Comparison of ENCODE assay signal across 37 cellular contexts in genomic region chr2:235224410-235224809, GRCh38.
"Had no signal": no experiment of that assay in that cellular context is flagged by ENCODE, and none has a peak within 500 bp of the region (broad histone marks: within the 10 kb centered on the region; RNA-seq: fewer than 3 reads in every experiment).

No MANE protein-coding gene starts in this region.

- ATAC-seq: activated CD4-positive, alpha-beta T cell treated with anti-CD3 and anti-CD28 coated beads for 36 hours; activated CD4-positive, CD25-positive, alpha-beta regulatory T cell treated with anti-CD3 and anti-CD28 coated beads, Interleukin-2, amount 50 U/mL, for 24 hours; activated CD8-positive, alpha-beta memory T cell treated with anti-CD3 and anti-CD28 coated beads, Interleukin-2, amount 10 ng/mL, durations not matched to agents 7 days and 5 days; activated CD8-positive, alpha-beta T cell treated with anti-CD3 and anti-CD28 coated beads, Interleukin-2, amount 10 ng/mL, durations not matched to agents 7 days and 5 days; activated naive CD4-positive, alpha-beta T cell treated with anti-CD3 and anti-CD28 coated beads, Interleukin-2, amount 50 U/mL, for 72 hours; body of pancreas; WTC11 had no signal

- H3K4me1 ChIP-seq: adrenal gland, body of pancreas, breast epithelium had no signal

- H3K27me3 Mint-ChIP-seq: activated CD4-positive, alpha-beta memory T cell treated with anti-CD3 and anti-CD28 coated beads, Interleukin-2, amount 10 ng/mL, durations not matched to agents 7 days and 5 days had no signal

- H3K9me3 ChIP-seq: adrenal gland, body of pancreas, breast epithelium had no signal

- H3K27ac Mint-ChIP-seq: activated CD4-positive, alpha-beta memory T cell treated with anti-CD3 and anti-CD28 coated beads, Interleukin-2, amount 10 ng/mL, durations not matched to agents 7 days and 5 days; activated CD4-positive, alpha-beta T cell treated with anti-CD3 and anti-CD28 coated beads for 36 hours; activated CD4-positive, alpha-beta T cell treated with anti-CD3 and anti-CD28 coated beads, Interleukin-2, amount 10 ng/mL, durations not matched to agents 7 days and 5 days; activated CD8-positive, alpha-beta memory T cell treated with anti-CD3 and anti-CD28 coated beads, Interleukin-2, amount 10 ng/mL, durations not matched to agents 7 days and 5 days; activated CD8-positive, alpha-beta T cell treated with anti-CD3 and anti-CD28 coated beads, Interleukin-2, amount 10 ng/mL, durations not matched to agents 7 days and 5 days; activated naive CD4-positive, alpha-beta T cell treated with anti-CD3 and anti-CD28 coated beads for 36 hours; activated naive CD4-positive, alpha-beta T cell treated with anti-CD3 and anti-CD28 coated beads, Interleukin-2, amount 50 U/mL, for 72 hours; activated naive CD8-positive, alpha-beta T cell treated with anti-CD3 and anti-CD28 coated beads for 36 hours; activated T-cell treated with anti-CD3 and anti-CD28 coated beads, Interleukin-2, amount 50 U/mL, for 24 hours; activated T-helper 2 cell treated with anti-CD3 and anti-CD28 coated beads, Interferon-gamma antibody, Interleukin-2, Interleukin-4, amounts not matched to agents 10 μg/mL and 5 μg/mL and 100 μg/mL, durations not matched to agents 14 hours and 24 hours and 36 hours; T-helper 1 cell treated with Interleukin-12 subunit alpha and Interleukin-12 subunit beta and Interleukin-4 antibody, amounts not matched to agents 30 μg/mL and 1 μg/mL, for 36 hours; T-helper 2 cell treated with Interferon-gamma antibody and Interleukin-4, amounts not matched to agents 5 μg/mL and 100 μg/mL, for 36 hours; WTC11 had no signal

- DNase-seq: activated CD4-positive, alpha-beta memory T cell treated with anti-CD3 and anti-CD28 coated beads, Interleukin-2, amount 10 ng/mL, durations not matched to agents 7 days and 5 days; activated CD4-positive, alpha-beta T cell treated with anti-CD3 and anti-CD28 coated beads for 1 hour; activated CD4-positive, alpha-beta T cell treated with anti-CD3 and anti-CD28 coated beads for 36 hours; activated CD4-positive, alpha-beta T cell treated with anti-CD3 and anti-CD28 coated beads for 48 hours; activated CD4-positive, alpha-beta T cell treated with anti-CD3 and anti-CD28 coated beads, Interleukin-2, amount 10 ng/mL, durations not matched to agents 7 days and 5 days; activated CD4-positive, alpha-beta T cell treated with anti-CD3 and anti-CD28 coated beads, Interleukin-2, amount 50 U/mL, for 48 hours; activated CD4-positive, CD25-positive, alpha-beta regulatory T cell; activated CD8-positive, alpha-beta memory T cell treated with anti-CD3 and anti-CD28 coated beads for 24 hours; activated CD8-positive, alpha-beta memory T cell treated with anti-CD3 and anti-CD28 coated beads, Interleukin-2, amount 10 ng/mL, durations not matched to agents 7 days and 5 days; activated CD8-positive, alpha-beta memory T cell treated with anti-CD3 and anti-CD28 coated beads, Interleukin-2, amount 50 U/mL, for 48 hours; activated CD8-positive, alpha-beta T cell treated with anti-CD3 and anti-CD28 coated beads, Interleukin-2, amount 10 ng/mL, durations not matched to agents 7 days and 5 days; activated effector memory CD4-positive, alpha-beta T cell treated with Interleukin-2 at 50 U/mL for 16 hours; activated gamma-delta T cell; activated naive CD4-positive, alpha-beta T cell treated with anti-CD3 and anti-CD28 coated beads for 36 hours; activated naive CD4-positive, alpha-beta T cell treated with anti-CD3 and anti-CD28 coated beads, Interleukin-2, amount 50 U/mL, for 16 hours; activated naive CD8-positive, alpha-beta T cell treated with anti-CD3 and anti-CD28 coated beads for 36 hours; activated T-cell treated with anti-CD3 and anti-CD28 coated beads, Interleukin-2, amount 50 U/mL, for 24 hours; activated T-cell treated with anti-CD3 and anti-CD28 coated beads, Interleukin-2, amount 50 U/mL, for 48 hours; amniotic stem cell; aorta; body of pancreas; brain microvascular endothelial cell; central memory CD4-positive, alpha-beta T cell; T-helper 1 cell; T-helper 2 cell; T-helper 9 cell; WERI-Rb-1 had no signal

- FAIRE-seq: astrocyte, TTC549 had no signal

- H3K4me3 Mint-ChIP-seq: activated CD4-positive, alpha-beta memory T cell treated with anti-CD3 and anti-CD28 coated beads, Interleukin-2, amount 10 ng/mL, durations not matched to agents 7 days and 5 days; activated CD4-positive, alpha-beta T cell treated with anti-CD3 and anti-CD28 coated beads for 36 hours; activated CD4-positive, alpha-beta T cell treated with anti-CD3 and anti-CD28 coated beads, Interleukin-2, amount 10 ng/mL, durations not matched to agents 7 days and 5 days; activated CD8-positive, alpha-beta memory T cell treated with anti-CD3 and anti-CD28 coated beads, Interleukin-2, amount 10 ng/mL, durations not matched to agents 7 days and 5 days; activated CD8-positive, alpha-beta T cell treated with anti-CD3 and anti-CD28 coated beads, Interleukin-2, amount 10 ng/mL, durations not matched to agents 7 days and 5 days; activated naive CD4-positive, alpha-beta T cell treated with anti-CD3 and anti-CD28 coated beads for 36 hours; activated naive CD8-positive, alpha-beta T cell treated with anti-CD3 and anti-CD28 coated beads for 36 hours; activated T-cell treated with anti-CD3 and anti-CD28 coated beads, Interleukin-2, amount 50 U/mL, for 24 hours; T-helper 1 cell treated with Interleukin-12 subunit alpha and Interleukin-12 subunit beta and Interleukin-4 antibody, amounts not matched to agents 30 μg/mL and 1 μg/mL, for 36 hours; T-helper 2 cell treated with Interferon-gamma antibody and Interleukin-4, amounts not matched to agents 5 μg/mL and 100 μg/mL, for 36 hours; WTC11 had no signal

- H3K27ac ChIP-seq: adrenal gland, body of pancreas, brain microvascular endothelial cell, breast epithelium, WERI-Rb-1 had no signal

- H3K36me3 ChIP-seq: adrenal gland, brain microvascular endothelial cell, breast epithelium, WERI-Rb-1 had no signal

- H3K4me1 Mint-ChIP-seq: activated CD4-positive, alpha-beta memory T cell treated with anti-CD3 and anti-CD28 coated beads, Interleukin-2, amount 10 ng/mL, durations not matched to agents 7 days and 5 days; activated CD4-positive, alpha-beta T cell treated with anti-CD3 and anti-CD28 coated beads for 36 hours; activated CD4-positive, alpha-beta T cell treated with anti-CD3 and anti-CD28 coated beads, Interleukin-2, amount 10 ng/mL, durations not matched to agents 7 days and 5 days; activated CD8-positive, alpha-beta memory T cell treated with anti-CD3 and anti-CD28 coated beads, Interleukin-2, amount 10 ng/mL, durations not matched to agents 7 days and 5 days; activated naive CD8-positive, alpha-beta T cell treated with anti-CD3 and anti-CD28 coated beads for 36 hours; WTC11 had no signal

- H3K4me3 ChIP-seq: adrenal gland, body of pancreas, breast epithelium had no signal

- H3K36me3 Mint-ChIP-seq: activated CD8-positive, alpha-beta memory T cell treated with anti-CD3 and anti-CD28 coated beads, Interleukin-2, amount 10 ng/mL, durations not matched to agents 7 days and 5 days; activated naive CD4-positive, alpha-beta T cell treated with anti-CD3 and anti-CD28 coated beads, Interleukin-2, amount 50 U/mL, for 72 hours; activated naive CD8-positive, alpha-beta T cell treated with anti-CD3 and anti-CD28 coated beads for 36 hours; WTC11 had no signal

- H3K9me3 Mint-ChIP-seq: activated CD4-positive, alpha-beta memory T cell treated with anti-CD3 and anti-CD28 coated beads, Interleukin-2, amount 10 ng/mL, durations not matched to agents 7 days and 5 days; activated CD4-positive, alpha-beta T cell treated with anti-CD3 and anti-CD28 coated beads, Interleukin-2, amount 10 ng/mL, durations not matched to agents 7 days and 5 days; activated naive CD4-positive, alpha-beta T cell treated with anti-CD3 and anti-CD28 coated beads for 36 hours; activated naive CD4-positive, alpha-beta T cell treated with anti-CD3 and anti-CD28 coated beads, Interleukin-2, amount 50 U/mL, for 72 hours; activated naive CD8-positive, alpha-beta T cell treated with anti-CD3 and anti-CD28 coated beads for 36 hours; activated T-cell treated with anti-CD3 and anti-CD28 coated beads, Interleukin-2, amount 50 U/mL, for 24 hours; activated T-helper 2 cell treated with anti-CD3 and anti-CD28 coated beads, Interferon-gamma antibody, Interleukin-2, Interleukin-4, amounts not matched to agents 10 μg/mL and 5 μg/mL and 100 μg/mL, durations not matched to agents 14 hours and 24 hours and 36 hours; T-helper 1 cell treated with Interleukin-12 subunit alpha and Interleukin-12 subunit beta and Interleukin-4 antibody, amounts not matched to agents 30 μg/mL and 1 μg/mL, for 36 hours; T-helper 2 cell treated with Interferon-gamma antibody and Interleukin-4, amounts not matched to agents 5 μg/mL and 100 μg/mL, for 36 hours; WTC11 had no signal

- H3K27me3 ChIP-seq: adrenal gland, body of pancreas, brain microvascular endothelial cell, breast epithelium had no signal
